In the genomic region with DNA sequence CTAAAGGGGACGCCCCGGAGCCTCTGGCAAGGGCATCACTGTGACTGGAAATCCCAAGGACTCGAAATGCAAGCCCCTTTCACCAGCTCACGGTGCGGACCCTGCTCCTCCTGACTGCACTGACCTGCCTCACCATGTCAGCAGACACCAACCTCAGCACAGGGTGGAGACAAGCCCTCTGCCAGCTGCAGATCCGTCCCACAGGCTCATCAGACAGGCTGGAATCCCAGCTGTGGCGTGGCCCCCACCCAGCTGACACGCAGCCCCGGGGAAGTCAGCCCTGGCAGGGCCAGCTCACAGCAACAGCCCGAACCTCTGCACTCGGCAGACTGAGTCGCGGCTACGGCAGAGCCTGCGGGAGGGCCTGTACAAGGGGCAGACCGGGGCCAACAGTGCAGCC, we compare ENCODE assay signal across 13 cellular contexts. TPM values are rescaled to one million over a fixed set of nuclear protein-coding genes. Genes with fewer than 3 reads are reported as not detected.
A peak's percentile ranks its signal among the peaks of the same experiment; 100 is the strongest.
DNase-seq lines count a peak whose midpoint lies in the region; ATAC-seq and TF ChIP-seq lines count a peak whose summit lies in the region.
"Had no signal": no experiment of that assay in that cellular context is flagged by ENCODE, and none has a peak within 500 bp of the region (broad histone marks: within the 10 kb centered on the region; RNA-seq: fewer than 3 reads in every experiment).

No MANE protein-coding gene starts in this region.

- H3K4me1 ChIP-seq in skeletal muscle satellite cell (ENCODE audit: control insufficient read depth, insufficient read depth, low read length), result peaks cover 36% of the 10 kb centered on the region

- H3K36me3 ChIP-seq in skeletal muscle satellite cell (ENCODE audit: insufficient read depth, low read length), result peaks cover 80% of the 10 kb centered on the region

- no peak overlapping the region for H3K4me3 ChIP-seq in skeletal muscle satellite cell (ENCODE audit: low read length)
- H3K4me3 ChIP-seq: SJCRH30 had no signal

- H3K27me3 Mint-ChIP-seq in activated T-cell treated with anti-CD3 and anti-CD28 coated beads, Interleukin-2, amount 50 U/mL, for 24 hours, result no peaks in the 10 kb centered on the region
- H3K27me3 Mint-ChIP-seq: progenitor cell of endocrine pancreas had no signal

- H3K27me3 ChIP-seq in skeletal muscle satellite cell (ENCODE audit: control insufficient read depth, insufficient read depth, low read length), result no peaks in the 10 kb centered on the region
- H3K27me3 ChIP-seq: SJCRH30 had no signal

- peaks cover 60% of the 10 kb centered on the region for H3K4me1 Mint-ChIP-seq in activated T-cell treated with anti-CD3 and anti-CD28 coated beads, Interleukin-2, amount 50 U/mL, for 24 hours (ENCODE audit: low read depth)

- DNase-seq in activated T-cell treated with anti-CD3 and anti-CD28 coated beads, Interleukin-2, amount 50 U/mL, for 24 hours, result no peak
- no peak for DNase-seq in activated T-cell treated with anti-CD3 and anti-CD28 coated beads, Interleukin-2, amount 50 U/mL, for 48 hours
- DNase-seq in RWPE1 (ENCODE audit: low spot score), result no peak
- peak; percentile 26 for DNase-seq in fibroblast of gingiva (ENCODE audit: low read depth)
- no peak for DNase-seq in NCI-H1436 (lab: John Stamatoyannopoulos, UW)
- no peak for DNase-seq in stimulated activated CD4-positive, alpha-beta T cell treated with anti-CD3 and anti-CD28 coated beads, Interleukin-4, amount 100 ng/mL, for 1 hour
- DNase-seq: cerebellar nuclear complex; NCI-H1092; SJCRH30; stimulated activated CD4-positive, alpha-beta T cell treated with anti-CD3 and anti-CD28 coated beads, Interleukin-2, amount 100 ng/mL, for 48 hours had no signal

- H3K9me3 ChIP-seq in skeletal muscle satellite cell (replicated peaks; ENCODE audit: low read length), result no peaks in the 10 kb centered on the region
- H3K9me3 ChIP-seq: SJCRH30 had no signal

- TF ChIP-seq CTCF in RWPE1 (conservative IDR thresholded peaks at IDR 0.05; ENCODE audit: low read depth), result no peak

- peak overlapping the region; percentile 23 for H3K4me2 ChIP-seq in skeletal muscle satellite cell (ENCODE audit: low read length)

- H3K36me3 Mint-ChIP-seq in activated T-cell treated with anti-CD3 and anti-CD28 coated beads, Interleukin-2, amount 50 U/mL, for 24 hours (ENCODE audit: low read depth), result peaks cover 97% of the 10 kb centered on the region

- H3K4me3 Mint-ChIP-seq in activated T-cell treated with anti-CD3 and anti-CD28 coated beads, Interleukin-2, amount 50 U/mL, for 24 hours, result no peak overlapping the region

- peak overlapping the region; percentile 92 for H3K27ac Mint-ChIP-seq in activated T-cell treated with anti-CD3 and anti-CD28 coated beads, Interleukin-2, amount 50 U/mL, for 24 hours

- CTCF ChIA-PET in RWPE1 (lab: Yijun Ruan, JAX), result no interaction called here

- H3K27ac ChIP-seq in RWPE1, result peak overlapping the region; percentile 22
- H3K27ac ChIP-seq: SJCRH30 had no signal

- POLR2A ChIA-PET in RWPE1 (lab: Yijun Ruan, JAX; ENCODE audit: low non-redundant PET), result no interaction called here

- H3K9me3 Mint-ChIP-seq in activated T-cell treated with anti-CD3 and anti-CD28 coated beads, Interleukin-2, amount 50 U/mL, for 24 hours, result no peaks in the 10 kb centered on the region

- peak overlapping the region; percentile 1 for H3K9ac ChIP-seq in skeletal muscle satellite cell (ENCODE audit: low read depth, low read length)

- no peak for ATAC-seq in GM18498 (IDR thresholded peaks at IDR 0.05; ENCODE audit: unreplicated experiment)

RNA-seq across cellular contexts. Expression of a gene that starts 36.8 kb away (rescaled TPM):
- 14.7 and 15.1 TPM in 2 replicates for total RNA-seq in skeletal muscle satellite cell (2012; rRNA removed)
